10 cellular contexts compared by ENCODE assay signal in the genomic region with DNA sequence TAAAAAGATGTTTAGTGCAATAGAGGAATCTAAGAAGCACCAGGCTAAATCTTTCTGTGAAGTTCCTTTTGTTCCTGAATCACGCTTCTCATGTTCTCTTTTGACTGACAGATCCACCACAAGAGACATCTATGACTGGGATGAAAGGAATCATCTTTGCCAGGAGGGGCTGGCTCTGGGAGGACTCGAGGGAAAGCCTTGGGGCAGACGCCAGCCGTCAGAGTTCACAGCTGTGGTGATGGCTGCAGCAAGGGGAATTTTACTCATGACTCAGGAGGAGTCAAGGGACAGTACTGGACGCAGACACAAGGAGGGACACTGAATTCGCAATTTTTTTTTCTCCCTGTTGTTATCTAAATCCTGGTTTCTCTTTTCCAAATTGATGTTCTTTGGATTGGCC. TPM values are rescaled to one million over a fixed set of nuclear protein-coding genes. Genes with fewer than 3 reads are reported as not detected.
DNase-seq lines count a peak whose midpoint lies in the region; ATAC-seq and TF ChIP-seq lines count a peak whose summit lies in the region.
"Had no signal": no experiment of that assay in that cellular context is flagged by ENCODE, and none has a peak within 500 bp of the region (broad histone marks: within the 10 kb centered on the region; RNA-seq: fewer than 3 reads in every experiment).

No MANE protein-coding gene starts in this region.

- H4K20me1 ChIP-seq in SK-N-SH (ENCODE audit: insufficient read depth): no peaks in the 10 kb centered on the region

- 0 out of 2 replicates have a peak, but pooled peaks have one; percentile 8 for TF ChIP-seq CTCF in SK-N-SH (IDR thresholded peaks at IDR 0.05)

- no peak for ATAC-seq in GM21381 (IDR thresholded peaks at IDR 0.05; ENCODE audit: unreplicated experiment)
- no peak for ATAC-seq in GM18873 (IDR thresholded peaks at IDR 0.05; ENCODE audit: low FRiP score, unreplicated experiment)
- ATAC-seq: mucosa of descending colon had no signal

- peak overlapping the region; percentile 48; the same call in 1 of the 2 replicates for H3K9ac ChIP-seq in SK-N-SH

- H3K9me3 ChIP-seq in SK-N-SH: no peaks in the 10 kb centered on the region
- H3K9me3 ChIP-seq: mucosa of descending colon had no signal

- no peaks in the 10 kb centered on the region for H3K27me3 ChIP-seq in SK-N-SH (ENCODE audit: insufficient read depth)

- peak overlapping the region in 1 of 2 experiments; percentile 9; a peak in 1 of 4 replicates for H3K27ac ChIP-seq in SK-N-SH (ENCODE audit: low read depth in 2 of 2, low read length in 1 of 2)

- no peaks in the 10 kb centered on the region for H3K79me2 ChIP-seq in SK-N-SH (ENCODE audit: insufficient read depth)

- H3K36me3 ChIP-seq in SK-N-SH (replicated peaks in 1 of 2; ENCODE audit: control insufficient read depth in 1 of 2, insufficient read depth in 2 of 2, low read length in 1 of 2): no peaks in the 10 kb centered on the region

- POLR2A ChIA-PET in SK-N-SH (lab: Yijun Ruan, JAX): no interaction called here

- no peak for TF ChIP-seq RAD21 in SK-N-SH (IDR thresholded peaks at IDR 0.05; ENCODE audit: low read length)

- peaks cover 0 to 2% of the 10 kb centered on the region in 2 experiments; a peak in 2 of 4 replicates for H3K4me1 ChIP-seq in SK-N-SH (ENCODE audit: control insufficient read depth in 1 of 2, insufficient read depth in 2 of 2, low read depth in 1 of 2, low read length in 1 of 2)

- intact Hi-C loops in head of caudate nucleus (cut with DNase I): no loop called here

- peaks cover 4% of the 10 kb centered on the region for H3F3A ChIP-seq in SK-N-SH (replicated peaks; ENCODE audit: insufficient read depth)

- CTCF ChIA-PET in SK-N-SH (lab: Yijun Ruan, JAX): interaction anchor here (0.8 kb wide), 1 partner anchor 10 kb away, joined by 3 read pairs; no protein-coding TSS in a partner anchor

- no peak for TF ChIP-seq EP300 in SK-N-SH (IDR thresholded peaks at IDR 0.05; ENCODE audit: borderline replicate concordance in 1 of 2, low read depth in 1 of 2, low read length in 1 of 2)

- H3K4me3 ChIP-seq in SK-N-SH (ENCODE audit: low read depth in 2 of 2, low read length in 1 of 2): peak overlapping the region; percentile 62
- H3K4me3 ChIP-seq in skeletal muscle cell (ENCODE audit: low read depth, low read length): no peak overlapping the region
- H3K4me3 ChIP-seq: mucosa of descending colon had no signal

- DNase-seq in ELR (ENCODE audit: low read depth): peak; percentile 24
- peak; percentile 7 for DNase-seq in SK-N-SH
- DNase-seq in head of caudate nucleus: peak; percentile 6 to 91 (median 70)
- DNase-seq in skeletal muscle cell (ENCODE audit: low read depth): peak; percentile 66
- no peak for DNase-seq in mesenteric fat pad (ENCODE audit: low spot score)
- DNase-seq: activated CD4-positive, alpha-beta T cell treated with anti-CD3 and anti-CD28 coated beads for 1 hour; activated T-cell treated with anti-CD3 and anti-CD28 coated beads, Interleukin-2, amount 50 U/mL, for 24 hours; mucosa of descending colon had no signal

- H3K4me2 ChIP-seq in SK-N-SH: peak overlapping the region; percentile 73

- 5% methylated on average over 6 of the region's 6 CpGs for WGBS in SK-N-SH (ENCODE audit: low lambda C conversion rate)

- peak overlapping the region; percentile 91 for H2AFZ ChIP-seq in SK-N-SH (ENCODE audit: low read depth)

- H3K9me2 ChIP-seq in SK-N-SH: no peaks in the 10 kb centered on the region

TF ChIP-seq in SK-N-SH, 30 proteins besides CTCF, POLR2A, EP300 and RAD21:
- no peak for TF ChIP-seq GATA2 (CRISPR knock-in tag; IDR thresholded peaks at IDR 0.05)
- TF ChIP-seq, protein P1, sequence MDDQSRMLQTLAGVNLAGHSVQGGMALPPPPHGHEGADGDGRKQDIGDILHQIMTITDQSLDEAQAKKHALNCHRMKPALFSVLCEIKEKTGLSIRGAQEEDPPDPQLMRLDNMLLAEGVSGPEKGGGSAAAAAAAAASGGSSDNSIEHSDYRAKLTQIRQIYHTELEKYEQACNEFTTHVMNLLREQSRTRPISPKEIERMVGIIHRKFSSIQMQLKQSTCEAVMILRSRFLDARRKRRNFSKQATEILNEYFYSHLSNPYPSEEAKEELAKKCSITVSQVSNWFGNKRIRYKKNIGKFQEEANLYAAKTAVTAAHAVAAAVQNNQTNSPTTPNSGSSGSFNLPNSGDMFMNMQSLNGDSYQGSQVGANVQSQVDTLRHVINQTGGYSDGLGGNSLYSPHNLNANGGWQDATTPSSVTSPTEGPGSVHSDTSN (IDR thresholded peaks at IDR 0.05): peak; percentile 67
- TF ChIP-seq TCF12 (IDR thresholded peaks at IDR 0.05): peak; percentile 10; the same call in 1 of the 2 replicates

RNA-seq across cellular contexts. Expression of a gene that starts 38.7 kb away (rescaled TPM):
- polyA plus RNA-seq in SK-N-SH (2012; rRNA removed): 4.5 and 5.4 TPM in 2 replicates
- 6.8 and 9.0 TPM in 2 replicates for polyA plus RNA-seq in SK-N-SH (2012; cell fraction: cytosol; rRNA removed)
- 1.8 and 3.5 TPM in 2 replicates for polyA plus RNA-seq in SK-N-SH (2012; cell fraction: nucleus; rRNA removed)
- 22.6 TPM for total RNA-seq in mesenteric fat pad
